In the genomic region with DNA sequence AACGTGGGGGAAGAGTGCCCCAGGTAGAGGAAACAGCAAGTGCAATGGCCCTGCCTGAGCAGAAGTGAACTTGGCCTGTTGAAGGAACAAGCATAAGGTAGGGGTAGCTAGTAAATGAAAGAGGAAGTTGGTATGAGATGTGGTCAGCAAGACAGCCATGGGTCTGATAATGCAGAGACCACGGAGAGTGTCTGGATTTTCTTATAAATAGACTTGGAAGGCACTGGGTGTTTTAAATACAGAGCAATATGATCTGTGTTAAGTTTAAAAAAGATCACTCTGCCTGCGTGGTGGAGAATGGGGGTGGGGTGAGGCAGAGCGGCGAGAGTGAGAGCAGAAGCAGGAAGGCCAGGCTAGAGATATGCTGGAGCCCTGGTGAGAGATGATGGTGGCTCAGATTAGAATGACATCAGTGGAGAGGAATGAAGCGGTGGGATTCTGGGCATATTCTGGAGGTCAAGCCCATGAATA, we compare ENCODE assay signal across 1 cellular context.
TF ChIP-seq lines count a peak whose summit lies in the region.

No MANE protein-coding gene starts in this region.

TF ChIP-seq in HCT116, 20 proteins besides CTCF, POLR2A, EP300 and RAD21 (continued from another document):
- TF ChIP-seq, protein P1, sequence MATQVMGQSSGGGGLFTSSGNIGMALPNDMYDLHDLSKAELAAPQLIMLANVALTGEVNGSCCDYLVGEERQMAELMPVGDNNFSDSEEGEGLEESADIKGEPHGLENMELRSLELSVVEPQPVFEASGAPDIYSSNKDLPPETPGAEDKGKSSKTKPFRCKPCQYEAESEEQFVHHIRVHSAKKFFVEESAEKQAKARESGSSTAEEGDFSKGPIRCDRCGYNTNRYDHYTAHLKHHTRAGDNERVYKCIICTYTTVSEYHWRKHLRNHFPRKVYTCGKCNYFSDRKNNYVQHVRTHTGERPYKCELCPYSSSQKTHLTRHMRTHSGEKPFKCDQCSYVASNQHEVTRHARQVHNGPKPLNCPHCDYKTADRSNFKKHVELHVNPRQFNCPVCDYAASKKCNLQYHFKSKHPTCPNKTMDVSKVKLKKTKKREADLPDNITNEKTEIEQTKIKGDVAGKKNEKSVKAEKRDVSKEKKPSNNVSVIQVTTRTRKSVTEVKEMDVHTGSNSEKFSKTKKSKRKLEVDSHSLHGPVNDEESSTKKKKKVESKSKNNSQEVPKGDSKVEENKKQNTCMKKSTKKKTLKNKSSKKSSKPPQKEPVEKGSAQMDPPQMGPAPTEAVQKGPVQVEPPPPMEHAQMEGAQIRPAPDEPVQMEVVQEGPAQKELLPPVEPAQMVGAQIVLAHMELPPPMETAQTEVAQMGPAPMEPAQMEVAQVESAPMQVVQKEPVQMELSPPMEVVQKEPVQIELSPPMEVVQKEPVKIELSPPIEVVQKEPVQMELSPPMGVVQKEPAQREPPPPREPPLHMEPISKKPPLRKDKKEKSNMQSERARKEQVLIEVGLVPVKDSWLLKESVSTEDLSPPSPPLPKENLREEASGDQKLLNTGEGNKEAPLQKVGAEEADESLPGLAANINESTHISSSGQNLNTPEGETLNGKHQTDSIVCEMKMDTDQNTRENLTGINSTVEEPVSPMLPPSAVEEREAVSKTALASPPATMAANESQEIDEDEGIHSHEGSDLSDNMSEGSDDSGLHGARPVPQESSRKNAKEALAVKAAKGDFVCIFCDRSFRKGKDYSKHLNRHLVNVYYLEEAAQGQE (IDR thresholded peaks at IDR 0.05; ENCODE audit: low read depth): no peak
- no peak for TF ChIP-seq FOSL1 (IDR thresholded peaks at IDR 0.05; ENCODE audit: low read depth)
- TF ChIP-seq ZFX (IDR thresholded peaks at IDR 0.05): no peak
- no peak for TF ChIP-seq SRF (IDR thresholded peaks at IDR 0.05; ENCODE audit: low read depth)
- TF ChIP-seq YY1 (IDR thresholded peaks at IDR 0.05; ENCODE audit: extremely low read depth, insufficient replicate concordance, low read depth, low read length): no peak
TF ChIP-seq in HCT116: peak in this region for 0.
